16 cellular contexts compared by ENCODE assay signal in genomic region chr1:174174461-174175329, GRCh38. TPM values are rescaled to one million over a fixed set of nuclear protein-coding genes. Genes with fewer than 3 reads are reported as not detected.
A peak's percentile ranks its signal among the peaks of the same experiment; 100 is the strongest.
DNase-seq lines count a peak whose midpoint lies in the region; ATAC-seq, FAIRE-seq and TF ChIP-seq lines count a peak whose summit lies in the region.
"Had no signal": no experiment of that assay in that cellular context is flagged by ENCODE, and none has a peak within 500 bp of the region (broad histone marks: within the 10 kb centered on the region; RNA-seq: fewer than 3 reads in every experiment).

No MANE protein-coding gene starts in this region.

- CTCF ChIA-PET in activated CD4-positive, alpha-beta T cell treated with anti-CD3 and anti-CD28 coated beads for 36 hours (lab: Charles Lee), result interaction anchor here (1.2 to 1.4 kb wide), 3 partner anchors 10 to 61 kb away, joined by 3 to 5 read pairs (median 4); no protein-coding TSS in a partner anchor
- CTCF ChIA-PET in activated CD4-positive, alpha-beta T cell treated with anti-CD3 and anti-CD28 coated beads, Interleukin-2, amount 10 ng/mL, durations not matched to agents 7 days and 5 days (lab: Charles Lee), result interaction anchor here (1.0 kb wide), 1 partner anchor 9 kb away, joined by 4 read pairs; no protein-coding TSS in a partner anchor
- CTCF ChIA-PET in PC-3 (lab: Charles Lee), result no interaction called here

- POLR2A ChIA-PET in activated CD4-positive, alpha-beta T cell treated with anti-CD3 and anti-CD28 coated beads for 36 hours (lab: Charles Lee), result interaction anchor here (0.5 to 1.2 kb wide), 8 partner anchors 9 to 825 kb away, joined by 3 to 5 read pairs (median 3); partner anchors contain the start of gene RC3H1
- POLR2A ChIA-PET in activated CD4-positive, alpha-beta T cell treated with anti-CD3 and anti-CD28 coated beads, Interleukin-2, amount 10 ng/mL, durations not matched to agents 7 days and 5 days (lab: Charles Lee), result no interaction called here
- POLR2A ChIA-PET in PC-3 (lab: Charles Lee; ENCODE audit: unreplicated experiment), result no interaction called here

- no peak overlapping the region for H3K9ac ChIP-seq in PC-3 (ENCODE audit: low read length)

- H3K79me2 ChIP-seq in PC-3 (ENCODE audit: low read length), result no peaks in the 10 kb centered on the region

- peak; percentile 61 for DNase-seq in activated CD4-positive, alpha-beta T cell treated with anti-CD3 and anti-CD28 coated beads for 36 hours
- DNase-seq in activated CD4-positive, alpha-beta T cell treated with anti-CD3 and anti-CD28 coated beads, Interleukin-2, amount 10 ng/mL, durations not matched to agents 7 days and 5 days, result no peak
- DNase-seq in GM12892 (ENCODE audit: insufficient read length) (no peak), erythroblast (lab: John Stamatoyannopoulos, UW) (peak; percentile 20 to 37), NCI-H748 treated with DMSO at 0.1 percent for 48 hours (lab: John Stamatoyannopoulos, UW) (no peak), head of caudate nucleus (no peak), PC-3 (no peak)
- DNase-seq: 8988T; activated naive CD8-positive, alpha-beta T cell treated with anti-CD3 and anti-CD28 coated beads, Interleukin-2, amount 10 ng/mL, durations not matched to agents 7 days and 5 days; caudate nucleus; H9; MG63; naive B cell; NCI-H2029 treated with DMSO at 0.1 percent for 48 hours had no signal

- no peak overlapping the region for H3K4me3 Mint-ChIP-seq in activated CD4-positive, alpha-beta T cell treated with anti-CD3 and anti-CD28 coated beads for 36 hours
- H3K4me3 Mint-ChIP-seq in activated CD4-positive, alpha-beta T cell treated with anti-CD3 and anti-CD28 coated beads, Interleukin-2, amount 10 ng/mL, durations not matched to agents 7 days and 5 days, result no peak overlapping the region
- H3K4me3 Mint-ChIP-seq: activated naive CD8-positive, alpha-beta T cell treated with anti-CD3 and anti-CD28 coated beads, Interleukin-2, amount 10 ng/mL, durations not matched to agents 7 days and 5 days; CD14-positive monocyte; H9 had no signal

- intact Hi-C loops in activated CD4-positive, alpha-beta T cell treated with anti-CD3 and anti-CD28 coated beads for 36 hours (cut with DNase I, micrococcal nuclease), result loop anchor here (1.0 to 2.0 kb wide), 3 partner anchors 16 to 30 kb away; no protein-coding TSS in a partner anchor
- intact Hi-C loops in head of caudate nucleus (cut with DNase I) (no loop called here), PC-3 (cut with micrococcal nuclease) (no loop called here)

- peaks cover 21% of the 10 kb centered on the region for H3K36me3 Mint-ChIP-seq in activated CD4-positive, alpha-beta T cell treated with anti-CD3 and anti-CD28 coated beads for 36 hours (ENCODE audit: low read depth)
- H3K36me3 Mint-ChIP-seq in activated CD4-positive, alpha-beta T cell treated with anti-CD3 and anti-CD28 coated beads, Interleukin-2, amount 10 ng/mL, durations not matched to agents 7 days and 5 days (ENCODE audit: low read depth), result peaks cover 29% of the 10 kb centered on the region

- H3K9me3 ChIP-seq in PC-3 (ENCODE audit: low read length), result no peaks in the 10 kb centered on the region
- H3K9me3 ChIP-seq: MG63 had no signal

- H3K4me2 ChIP-seq in PC-3 (ENCODE audit: low read length), result no peak overlapping the region

- H3F3A ChIP-seq in PC-3 (ENCODE audit: low read length, unreplicated experiment), result no peaks in the 10 kb centered on the region

- no peak for TF ChIP-seq POLR2A in GM12892 (IDR thresholded peaks at IDR 0.05; ENCODE audit: low read depth, low read length)
- no peak for TF ChIP-seq POLR2A in erythroblast (IDR thresholded peaks at IDR 0.05; ENCODE audit: low read length)

- H3K27me3 ChIP-seq in PC-3 (ENCODE audit: low read length), result no peaks in the 10 kb centered on the region
- H3K27me3 ChIP-seq: MG63 had no signal

- H2AFZ ChIP-seq in PC-3 (ENCODE audit: low read length), result no peak overlapping the region

- H3K4me3 ChIP-seq in PC-3 (ENCODE audit: low read length), result no peak overlapping the region
- H3K4me3 ChIP-seq: MG63 had no signal

- H4K20me1 ChIP-seq in PC-3 (ENCODE audit: low read length), result no peaks in the 10 kb centered on the region

- peak; percentile 95 for ATAC-seq in activated CD4-positive, alpha-beta T cell treated with anti-CD3 and anti-CD28 coated beads for 36 hours
- peak; percentile 54 for ATAC-seq in HG02884 (IDR thresholded peaks at IDR 0.05; ENCODE audit: unreplicated experiment)
- ATAC-seq in PC-3, result no peak

- H3K27ac ChIP-seq in PC-3 (ENCODE audit: low read length), result no peak overlapping the region

- peaks cover 26% of the 10 kb centered on the region for H3K4me1 Mint-ChIP-seq in activated CD4-positive, alpha-beta T cell treated with anti-CD3 and anti-CD28 coated beads for 36 hours
- H3K4me1 Mint-ChIP-seq in activated CD4-positive, alpha-beta T cell treated with anti-CD3 and anti-CD28 coated beads, Interleukin-2, amount 10 ng/mL, durations not matched to agents 7 days and 5 days, result peaks cover 16% of the 10 kb centered on the region
- H3K4me1 Mint-ChIP-seq: H9 had no signal

- H3K27ac Mint-ChIP-seq in activated CD4-positive, alpha-beta T cell treated with anti-CD3 and anti-CD28 coated beads for 36 hours, result no peak overlapping the region
- no peak overlapping the region for H3K27ac Mint-ChIP-seq in activated CD4-positive, alpha-beta T cell treated with anti-CD3 and anti-CD28 coated beads, Interleukin-2, amount 10 ng/mL, durations not matched to agents 7 days and 5 days
- H3K27ac Mint-ChIP-seq: activated naive CD8-positive, alpha-beta T cell treated with anti-CD3 and anti-CD28 coated beads, Interleukin-2, amount 10 ng/mL, durations not matched to agents 7 days and 5 days; CD14-positive monocyte; H9 had no signal

- H3K9me2 ChIP-seq in PC-3 (replicated peaks; ENCODE audit: low read length), result no peaks in the 10 kb centered on the region

- no peaks in the 10 kb centered on the region for H3K36me3 ChIP-seq in PC-3 (ENCODE audit: low read depth, low read length)
- H3K36me3 ChIP-seq: MG63 had no signal

- no peak for TF ChIP-seq CTCF in PC-3 (conservative IDR thresholded peaks at IDR 0.05; ENCODE audit: low read depth, low read length)

- no peaks in the 10 kb centered on the region for H3K4me1 ChIP-seq in PC-3 (ENCODE audit: insufficient read depth, low read length)

- H3K9me3 Mint-ChIP-seq in activated CD4-positive, alpha-beta T cell treated with anti-CD3 and anti-CD28 coated beads for 36 hours (ENCODE audit: low read depth), result peaks cover 6% of the 10 kb centered on the region
- peaks cover 11% of the 10 kb centered on the region for H3K9me3 Mint-ChIP-seq in activated CD4-positive, alpha-beta T cell treated with anti-CD3 and anti-CD28 coated beads, Interleukin-2, amount 10 ng/mL, durations not matched to agents 7 days and 5 days

- FAIRE-seq in GM12892 (lab: Jason Lieb, UNC), result peak; percentile 87

- no TSS peak for BruUV-seq in PC-3 (replicated peaks; lab: Mats Ljungman, UMichigan)

- no peaks in the 10 kb centered on the region for H3K27me3 Mint-ChIP-seq in activated CD4-positive, alpha-beta T cell treated with anti-CD3 and anti-CD28 coated beads for 36 hours
- H3K27me3 Mint-ChIP-seq in activated CD4-positive, alpha-beta T cell treated with anti-CD3 and anti-CD28 coated beads, Interleukin-2, amount 10 ng/mL, durations not matched to agents 7 days and 5 days, result no peaks in the 10 kb centered on the region
- H3K27me3 Mint-ChIP-seq: activated naive CD8-positive, alpha-beta T cell treated with anti-CD3 and anti-CD28 coated beads, Interleukin-2, amount 10 ng/mL, durations not matched to agents 7 days and 5 days; naive B cell had no signal

RNA-seq across cellular contexts. Expression of gene RABGAP1L, which starts 15.4 kb away (rescaled TPM):
- total RNA-seq in activated CD4-positive, alpha-beta T cell treated with anti-CD3 and anti-CD28 coated beads for 36 hours, result 10 to 100 TPM; 22.6 to 29.9 TPM
- 10 to 100 TPM; 47.4 to 53.3 TPM for total RNA-seq in activated CD4-positive, alpha-beta T cell treated with anti-CD3 and anti-CD28 coated beads, Interleukin-2, amount 10 ng/mL, durations not matched to agents 7 days and 5 days
- 134 TPM for polyA plus RNA-seq in GM12892 (2012; ENCODE audit: missing spikeins)
- 11.8 and 24.4 TPM in 2 replicates for total RNA-seq in PC-3 (2014; rRNA removed)

Comparison
In these comparisons a context has a peak if more than half of its experiments do, and no peak if none do; other contexts are left out.
1. DNase-seq: peak in activated CD4-positive, alpha-beta T cell treated with anti-CD3 and anti-CD28 coated beads for 36 hours (single experiment) and erythroblast (2 of 2); none in activated CD4-positive, alpha-beta T cell treated with anti-CD3 and anti-CD28 coated beads, Interleukin-2, amount 10 ng/mL, durations not matched to agents 7 days and 5 days (single experiment), GM12892 (single experiment), NCI-H748 treated with DMSO at 0.1 percent for 48 hours (single experiment), head of caudate nucleus (0 of 42) and PC-3 (single experiment).
2. intact Hi-C loops: an anchor here in activated CD4-positive, alpha-beta T cell treated with anti-CD3 and anti-CD28 coated beads for 36 hours (1.0 to 2.0 kb wide); none called in head of caudate nucleus and PC-3.